Comparison of ENCODE assay signal across 1 cellular context in the genomic region with DNA sequence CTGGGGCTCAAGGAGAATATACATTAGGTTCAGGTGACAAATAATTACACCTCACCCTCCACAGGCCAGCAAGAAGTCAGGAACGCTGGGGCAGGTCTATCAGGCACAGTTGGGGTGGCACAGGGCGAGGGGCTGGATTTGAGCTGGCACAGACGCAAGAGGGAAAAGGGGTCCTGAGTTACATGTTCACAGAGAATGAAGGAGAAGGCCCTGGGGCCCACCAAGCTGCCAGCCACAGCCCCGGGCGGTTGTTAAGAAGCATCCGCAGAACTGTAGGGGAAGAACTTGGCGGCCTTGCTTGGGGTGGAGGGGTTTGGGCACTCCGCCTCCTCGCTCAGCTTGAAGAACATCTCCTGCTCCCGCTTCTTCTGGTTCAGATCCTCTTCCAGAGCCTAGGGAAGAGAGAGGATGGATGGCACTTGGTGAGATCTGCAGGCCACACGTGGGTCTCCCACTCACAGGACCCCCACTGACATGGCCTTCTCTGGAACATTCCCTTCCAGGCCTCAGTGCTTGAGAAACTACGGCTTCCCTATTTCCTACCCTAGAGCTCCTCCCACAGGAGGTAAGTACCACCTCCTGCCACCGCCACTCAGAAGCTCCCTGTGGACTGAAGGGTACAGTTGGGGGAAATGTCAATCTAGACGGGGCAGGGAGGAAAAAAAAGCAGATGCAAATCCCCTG.
TF ChIP-seq lines count a peak whose summit lies in the region.

No MANE protein-coding gene starts in this region.

TF ChIP-seq in GM23338, 12 proteins besides CTCF, POLR2A, EP300 and RAD21 (continued from another document):
- TF ChIP-seq, protein P1, sequence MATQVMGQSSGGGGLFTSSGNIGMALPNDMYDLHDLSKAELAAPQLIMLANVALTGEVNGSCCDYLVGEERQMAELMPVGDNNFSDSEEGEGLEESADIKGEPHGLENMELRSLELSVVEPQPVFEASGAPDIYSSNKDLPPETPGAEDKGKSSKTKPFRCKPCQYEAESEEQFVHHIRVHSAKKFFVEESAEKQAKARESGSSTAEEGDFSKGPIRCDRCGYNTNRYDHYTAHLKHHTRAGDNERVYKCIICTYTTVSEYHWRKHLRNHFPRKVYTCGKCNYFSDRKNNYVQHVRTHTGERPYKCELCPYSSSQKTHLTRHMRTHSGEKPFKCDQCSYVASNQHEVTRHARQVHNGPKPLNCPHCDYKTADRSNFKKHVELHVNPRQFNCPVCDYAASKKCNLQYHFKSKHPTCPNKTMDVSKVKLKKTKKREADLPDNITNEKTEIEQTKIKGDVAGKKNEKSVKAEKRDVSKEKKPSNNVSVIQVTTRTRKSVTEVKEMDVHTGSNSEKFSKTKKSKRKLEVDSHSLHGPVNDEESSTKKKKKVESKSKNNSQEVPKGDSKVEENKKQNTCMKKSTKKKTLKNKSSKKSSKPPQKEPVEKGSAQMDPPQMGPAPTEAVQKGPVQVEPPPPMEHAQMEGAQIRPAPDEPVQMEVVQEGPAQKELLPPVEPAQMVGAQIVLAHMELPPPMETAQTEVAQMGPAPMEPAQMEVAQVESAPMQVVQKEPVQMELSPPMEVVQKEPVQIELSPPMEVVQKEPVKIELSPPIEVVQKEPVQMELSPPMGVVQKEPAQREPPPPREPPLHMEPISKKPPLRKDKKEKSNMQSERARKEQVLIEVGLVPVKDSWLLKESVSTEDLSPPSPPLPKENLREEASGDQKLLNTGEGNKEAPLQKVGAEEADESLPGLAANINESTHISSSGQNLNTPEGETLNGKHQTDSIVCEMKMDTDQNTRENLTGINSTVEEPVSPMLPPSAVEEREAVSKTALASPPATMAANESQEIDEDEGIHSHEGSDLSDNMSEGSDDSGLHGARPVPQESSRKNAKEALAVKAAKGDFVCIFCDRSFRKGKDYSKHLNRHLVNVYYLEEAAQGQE (IDR thresholded peaks at IDR 0.05; ENCODE audit: unreplicated experiment) = no peak
- TF ChIP-seq CREB1 (CRISPR knock-in tag; IDR thresholded peaks at IDR 0.05; ENCODE audit: low read depth) (no peak), EZH2phosphoT487 (IDR thresholded peaks at IDR 0.05; ENCODE audit: unreplicated experiment) (no peak), EZH2 (IDR thresholded peaks at IDR 0.05; ENCODE audit: low read depth, unreplicated experiment) (no peak)
- TF ChIP-seq, protein P2, sequence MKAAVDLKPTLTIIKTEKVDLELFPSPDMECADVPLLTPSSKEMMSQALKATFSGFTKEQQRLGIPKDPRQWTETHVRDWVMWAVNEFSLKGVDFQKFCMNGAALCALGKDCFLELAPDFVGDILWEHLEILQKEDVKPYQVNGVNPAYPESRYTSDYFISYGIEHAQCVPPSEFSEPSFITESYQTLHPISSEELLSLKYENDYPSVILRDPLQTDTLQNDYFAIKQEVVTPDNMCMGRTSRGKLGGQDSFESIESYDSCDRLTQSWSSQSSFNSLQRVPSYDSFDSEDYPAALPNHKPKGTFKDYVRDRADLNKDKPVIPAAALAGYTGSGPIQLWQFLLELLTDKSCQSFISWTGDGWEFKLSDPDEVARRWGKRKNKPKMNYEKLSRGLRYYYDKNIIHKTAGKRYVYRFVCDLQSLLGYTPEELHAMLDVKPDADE (IDR thresholded peaks at IDR 0.05) = no peak
